ENCODE assay signal across 16 cellular contexts in the genomic region with DNA sequence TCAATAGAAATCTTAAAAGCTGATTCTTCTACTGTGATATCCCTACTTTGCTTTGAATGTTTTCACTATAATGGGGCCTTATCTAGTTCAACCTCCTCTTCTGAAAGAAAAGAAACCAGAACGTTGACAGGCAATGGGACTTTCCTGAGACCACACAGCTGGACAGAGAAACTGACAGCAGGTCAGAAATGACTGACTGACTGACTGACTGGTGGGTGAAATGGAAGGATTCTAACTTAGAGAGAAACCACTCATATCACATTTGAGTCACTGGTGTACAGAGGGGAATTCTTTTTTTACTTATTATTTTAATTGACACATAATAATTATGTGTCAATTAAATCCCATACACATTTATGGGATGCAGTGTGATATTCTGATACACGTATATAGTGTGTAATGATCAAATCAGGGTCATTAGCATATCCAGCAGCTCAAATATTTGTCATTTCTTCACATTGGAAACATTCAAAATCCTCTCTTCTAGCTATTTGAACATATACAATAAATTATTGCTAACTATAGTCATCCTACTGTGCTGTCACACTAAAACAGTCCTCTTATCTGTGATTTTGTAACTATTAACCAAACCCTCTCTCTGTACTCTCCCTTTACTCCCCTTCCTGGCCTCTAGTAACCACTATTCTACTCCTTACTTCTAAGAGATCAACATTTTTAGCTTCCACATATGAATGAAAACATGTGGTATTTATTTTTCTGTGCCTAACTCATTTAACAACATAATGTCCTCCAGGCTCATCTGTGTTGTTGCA.
DNase-seq lines count a peak whose midpoint lies in the region; ATAC-seq and TF ChIP-seq lines count a peak whose summit lies in the region.
"Had no signal": no experiment of that assay in that cellular context is flagged by ENCODE, and none has a peak within 500 bp of the region (broad histone marks: within the 10 kb centered on the region; RNA-seq: fewer than 3 reads in every experiment).

No MANE protein-coding gene starts in this region.

- no peak for DNase-seq in stimulated activated naive B cell treated with anti-CD40 and anti-IgM and Interleukin-4, amounts not matched to agents 10 μg/mL and 1 μg/mL and 100 μg/mL, for 72 hours
- DNase-seq in hepatic stellate cell (ENCODE audit: low spot score) (no peak), cerebellar cortex (ENCODE audit: low spot score) (no peak)
- DNase-seq in activated CD4-positive, alpha-beta memory T cell treated with anti-CD3 and anti-CD28 coated beads, Interleukin-2, amount 10 ng/mL, durations not matched to agents 7 days and 5 days = no peak
- DNase-seq in activated CD8-positive, alpha-beta T cell treated with anti-CD3 and anti-CD28 coated beads for 36 hours = no peak
- DNase-seq: adrenal gland; Caco-2; dorsolateral prefrontal cortex; left ventricle myocardium inferior; NCI-H1930; stimulated activated CD4-positive, alpha-beta T cell treated with anti-CD3 and anti-CD28 coated beads, Interleukin-2, amount 100 ng/mL, for 24 hours had no signal

- ATAC-seq in GM19023 (IDR thresholded peaks at IDR 0.05; ENCODE audit: unreplicated experiment) (peak; percentile 97), GM21717 (IDR thresholded peaks at IDR 0.05; ENCODE audit: unreplicated experiment) (peak; percentile 98), HG03103 (IDR thresholded peaks at IDR 0.05; ENCODE audit: low read depth, unreplicated experiment) (peak; percentile 90)
- ATAC-seq in stimulated activated naive B cell treated with anti-CD40 and anti-IgM and Interleukin-4, amounts not matched to agents 10 μg/mL and 1 μg/mL and 100 μg/mL, for 72 hours (replicated peaks) = peak; percentile 59 to 82
- ATAC-seq in activated CD8-positive, alpha-beta T cell treated with anti-CD3 and anti-CD28 coated beads for 36 hours = no peak
- ATAC-seq: gastroesophageal sphincter had no signal

- peaks cover 4 to 5% of the 10 kb centered on the region in 2 donors for H3K9me3 Mint-ChIP-seq in stimulated activated naive B cell treated with anti-CD40 and anti-IgM and Interleukin-4, amounts not matched to agents 10 μg/mL and 1 μg/mL and 100 μg/mL, for 72 hours
- peaks cover 2% of the 10 kb centered on the region for H3K9me3 Mint-ChIP-seq in activated CD4-positive, alpha-beta memory T cell treated with anti-CD3 and anti-CD28 coated beads, Interleukin-2, amount 10 ng/mL, durations not matched to agents 7 days and 5 days
- no peaks in the 10 kb centered on the region for H3K9me3 Mint-ChIP-seq in activated CD8-positive, alpha-beta T cell treated with anti-CD3 and anti-CD28 coated beads for 36 hours

- no peaks in the 10 kb centered on the region for H3K27me3 Mint-ChIP-seq in stimulated activated naive B cell treated with anti-CD40 and anti-IgM and Interleukin-4, amounts not matched to agents 10 μg/mL and 1 μg/mL and 100 μg/mL, for 72 hours
- H3K27me3 Mint-ChIP-seq in activated CD4-positive, alpha-beta memory T cell treated with anti-CD3 and anti-CD28 coated beads, Interleukin-2, amount 10 ng/mL, durations not matched to agents 7 days and 5 days = no peaks in the 10 kb centered on the region
- no peaks in the 10 kb centered on the region for H3K27me3 Mint-ChIP-seq in activated CD8-positive, alpha-beta T cell treated with anti-CD3 and anti-CD28 coated beads for 36 hours

- CTCF ChIA-PET in activated CD4-positive, alpha-beta memory T cell treated with anti-CD3 and anti-CD28 coated beads, Interleukin-2, amount 10 ng/mL, durations not matched to agents 7 days and 5 days (lab: Charles Lee) = no interaction called here
- CTCF ChIA-PET in activated CD8-positive, alpha-beta T cell treated with anti-CD3 and anti-CD28 coated beads for 36 hours (lab: Charles Lee) = no interaction called here

- POLR2A ChIA-PET in activated CD4-positive, alpha-beta memory T cell treated with anti-CD3 and anti-CD28 coated beads, Interleukin-2, amount 10 ng/mL, durations not matched to agents 7 days and 5 days (lab: Charles Lee) = no interaction called here
- POLR2A ChIA-PET in activated CD8-positive, alpha-beta T cell treated with anti-CD3 and anti-CD28 coated beads for 36 hours (lab: Charles Lee) = no interaction called here

- TF ChIP-seq CTCF in activated CD8-positive, alpha-beta T cell treated with anti-CD3 and anti-CD28 coated beads for 36 hours (IDR thresholded peaks at IDR 0.05) = no peak

- intact Hi-C loops in activated CD8-positive, alpha-beta T cell treated with anti-CD3 and anti-CD28 coated beads for 36 hours (cut with micrococcal nuclease) = loop anchor here (10.0 kb wide), 1 partner anchor 214 kb away; no protein-coding TSS in a partner anchor

- no peak overlapping the region for H3K4me3 Mint-ChIP-seq in stimulated activated naive B cell treated with anti-CD40 and anti-IgM and Interleukin-4, amounts not matched to agents 10 μg/mL and 1 μg/mL and 100 μg/mL, for 72 hours
- H3K4me3 Mint-ChIP-seq in activated CD4-positive, alpha-beta memory T cell treated with anti-CD3 and anti-CD28 coated beads, Interleukin-2, amount 10 ng/mL, durations not matched to agents 7 days and 5 days = no peak overlapping the region
- H3K4me3 Mint-ChIP-seq in activated CD8-positive, alpha-beta T cell treated with anti-CD3 and anti-CD28 coated beads for 36 hours = no peak overlapping the region
- H3K4me3 Mint-ChIP-seq: IgD-negative memory B cell had no signal

- no peaks in the 10 kb centered on the region for H3K4me1 Mint-ChIP-seq in stimulated activated naive B cell treated with anti-CD40 and anti-IgM and Interleukin-4, amounts not matched to agents 10 μg/mL and 1 μg/mL and 100 μg/mL, for 72 hours
- no peaks in the 10 kb centered on the region for H3K4me1 Mint-ChIP-seq in activated CD4-positive, alpha-beta memory T cell treated with anti-CD3 and anti-CD28 coated beads, Interleukin-2, amount 10 ng/mL, durations not matched to agents 7 days and 5 days
- no peaks in the 10 kb centered on the region for H3K4me1 Mint-ChIP-seq in activated CD8-positive, alpha-beta T cell treated with anti-CD3 and anti-CD28 coated beads for 36 hours (ENCODE audit: low read depth)
- H3K4me1 Mint-ChIP-seq: IgD-negative memory B cell had no signal

- no peaks in the 10 kb centered on the region for H3K36me3 Mint-ChIP-seq in stimulated activated naive B cell treated with anti-CD40 and anti-IgM and Interleukin-4, amounts not matched to agents 10 μg/mL and 1 μg/mL and 100 μg/mL, for 72 hours
- H3K36me3 Mint-ChIP-seq in activated CD4-positive, alpha-beta memory T cell treated with anti-CD3 and anti-CD28 coated beads, Interleukin-2, amount 10 ng/mL, durations not matched to agents 7 days and 5 days (ENCODE audit: low read depth) = no peaks in the 10 kb centered on the region
- H3K36me3 Mint-ChIP-seq in activated CD8-positive, alpha-beta T cell treated with anti-CD3 and anti-CD28 coated beads for 36 hours (ENCODE audit: low read depth) = no peaks in the 10 kb centered on the region
- H3K36me3 Mint-ChIP-seq: IgD-negative memory B cell had no signal

- no peak overlapping the region for H3K27ac Mint-ChIP-seq in stimulated activated naive B cell treated with anti-CD40 and anti-IgM and Interleukin-4, amounts not matched to agents 10 μg/mL and 1 μg/mL and 100 μg/mL, for 72 hours
- no peak overlapping the region for H3K27ac Mint-ChIP-seq in activated CD4-positive, alpha-beta memory T cell treated with anti-CD3 and anti-CD28 coated beads, Interleukin-2, amount 10 ng/mL, durations not matched to agents 7 days and 5 days
- H3K27ac Mint-ChIP-seq in activated CD8-positive, alpha-beta T cell treated with anti-CD3 and anti-CD28 coated beads for 36 hours = no peak overlapping the region
- H3K27ac Mint-ChIP-seq: IgD-negative memory B cell had no signal
